In the genomic region with DNA sequence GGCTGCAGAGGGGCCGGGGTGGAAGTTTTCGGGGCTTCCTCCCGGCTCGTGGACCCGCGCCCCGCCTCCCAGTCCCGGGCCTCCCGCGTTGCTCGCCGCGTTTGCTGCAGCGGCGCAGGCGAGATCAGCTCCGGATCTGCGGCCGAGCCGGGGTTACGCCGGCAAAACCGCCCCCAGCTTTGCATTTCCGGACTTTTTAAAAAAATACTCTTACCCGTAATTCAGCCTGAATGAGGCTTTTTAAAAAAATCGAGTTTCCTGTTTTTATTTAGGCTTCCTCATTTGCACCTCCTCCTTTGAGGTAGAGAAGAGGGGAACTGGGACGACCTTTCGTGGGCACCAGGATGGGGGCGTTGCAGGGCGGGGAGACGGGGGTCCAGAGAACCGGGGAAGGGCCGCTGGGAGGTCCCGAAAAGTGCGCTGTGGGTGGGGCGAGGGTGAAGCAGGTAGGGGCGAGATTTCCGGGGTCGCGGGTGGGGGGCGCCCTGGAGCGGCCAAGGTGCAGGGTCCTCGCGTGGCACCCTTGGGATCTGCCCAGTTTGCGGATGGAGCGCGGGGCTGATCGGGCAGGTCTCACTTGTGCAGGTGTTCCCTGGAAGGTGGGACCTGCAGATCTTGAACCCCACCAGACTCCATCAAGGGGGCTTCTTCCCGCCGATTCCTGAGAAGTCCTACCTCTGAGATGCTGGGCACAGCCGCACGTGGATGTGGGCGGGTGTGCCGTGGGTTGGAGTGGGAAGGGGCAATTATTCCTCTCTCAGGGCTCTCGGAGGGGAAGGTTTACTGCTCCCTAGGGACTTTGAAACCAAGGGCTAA, we compare ENCODE assay signal across 8 cellular contexts. TPM values are rescaled to one million over a fixed set of nuclear protein-coding genes. Genes with fewer than 3 reads are reported as not detected.
DNase-seq lines count a peak whose midpoint lies in the region; ATAC-seq, FAIRE-seq and TF ChIP-seq lines count a peak whose summit lies in the region.

No MANE protein-coding gene starts in this region.

- peaks cover 0 to 7% of the 10 kb centered on the region in 2 donors for H3K27me3 ChIP-seq in right atrium auricular region
- H3K27me3 ChIP-seq in bronchial epithelial cell (ENCODE audit: control insufficient read depth, insufficient read depth, low read length), result peaks cover 11% of the 10 kb centered on the region
- H3K27me3 ChIP-seq in tibial artery, result peaks cover 0 to 58% of the 10 kb centered on the region in 2 donors

- ATAC-seq in Right ventricle myocardium inferior (peak; percentile 21), GM19328 (IDR thresholded peaks at IDR 0.05; ENCODE audit: unreplicated experiment) (no peak)

- WGBS in mesodermal cell (ENCODE audit: insufficient coverage in 2 of 2), 2 experiments, result 20 to 35% methylated on average over 26 to 33 of the region's 55 CpGs

- H3K4me3 Mint-ChIP-seq in T-helper 2 cell treated with Interferon-gamma antibody and Interleukin-4, amounts not matched to agents 5 μg/mL and 100 μg/mL, for 36 hours, result peak overlapping the region; percentile 93

- no peaks in the 10 kb centered on the region for H3K9me3 ChIP-seq in right atrium auricular region
- no peaks in the 10 kb centered on the region for H3K9me3 ChIP-seq in mesodermal cell (ENCODE audit: control insufficient read depth, low read length)
- no peaks in the 10 kb centered on the region for H3K9me3 ChIP-seq in tibial artery

- peak; percentile 85 for DNase-seq in Right ventricle myocardium inferior (ENCODE audit: missing footprints)
- DNase-seq in right atrium auricular region (ENCODE audit: low spot score), result no peak
- peak; percentile 59 for DNase-seq in T-helper 2 cell treated with Interferon-gamma antibody and Interleukin-4, amounts not matched to agents 5 μg/mL and 100 μg/mL, for 36 hours (ENCODE audit: low spot score)
- no peak for DNase-seq in bronchial epithelial cell (ENCODE audit: low read depth)
- DNase-seq in tibial artery, result no peak
- DNase-seq in superior temporal gyrus (ENCODE audit: extremely low spot score), result no peak

- H3K4me1 Mint-ChIP-seq in T-helper 2 cell treated with Interferon-gamma antibody and Interleukin-4, amounts not matched to agents 5 μg/mL and 100 μg/mL, for 36 hours (ENCODE audit: low read depth), result peaks cover 49% of the 10 kb centered on the region

- FAIRE-seq in bronchial epithelial cell (lab: Jason Lieb, UNC), result no peak

- no peaks in the 10 kb centered on the region for H3K9me3 Mint-ChIP-seq in T-helper 2 cell treated with Interferon-gamma antibody and Interleukin-4, amounts not matched to agents 5 μg/mL and 100 μg/mL, for 36 hours

- no peak overlapping the region for H3K27ac ChIP-seq in right atrium auricular region
- no peak overlapping the region for H3K27ac ChIP-seq in mesodermal cell (ENCODE audit: low read depth, low read length, severe bottlenecking)
- no peak overlapping the region for H3K27ac ChIP-seq in tibial artery

- H3K27ac Mint-ChIP-seq in T-helper 2 cell treated with Interferon-gamma antibody and Interleukin-4, amounts not matched to agents 5 μg/mL and 100 μg/mL, for 36 hours, result peak overlapping the region; percentile 92

- peaks cover 47% of the 10 kb centered on the region for H3K36me3 Mint-ChIP-seq in T-helper 2 cell treated with Interferon-gamma antibody and Interleukin-4, amounts not matched to agents 5 μg/mL and 100 μg/mL, for 36 hours (ENCODE audit: low read depth)

- intact Hi-C loops in Right ventricle myocardium inferior (cut with DNase I) (no loop called here), tibial artery (cut with DNase I; ENCODE audit: low total_unique reads) (no loop called here)

- no peaks in the 10 kb centered on the region for H3K27me3 Mint-ChIP-seq in T-helper 2 cell treated with Interferon-gamma antibody and Interleukin-4, amounts not matched to agents 5 μg/mL and 100 μg/mL, for 36 hours (ENCODE audit: low read depth)

- H3K36me3 ChIP-seq in right atrium auricular region (no peaks in the 10 kb centered on the region), bronchial epithelial cell (ENCODE audit: control insufficient read depth, insufficient read depth, low read length) (no peaks in the 10 kb centered on the region), mesodermal cell (ENCODE audit: control insufficient read depth, insufficient read depth, low read length) (no peaks in the 10 kb centered on the region), tibial artery (no peaks in the 10 kb centered on the region)

- H3K4me3 ChIP-seq in right atrium auricular region, result peak overlapping the region in 1 of 2 donors; percentile 56
- H3K4me3 ChIP-seq in bronchial epithelial cell (ENCODE audit: low read depth, low read length), result peak overlapping the region; percentile 38
- peak overlapping the region; percentile 41 for H3K4me3 ChIP-seq in mesodermal cell (ENCODE audit: extremely low read depth, insufficient read depth, low read length, poor library complexity, severe bottlenecking)
- peak overlapping the region; percentile 36 to 44 for H3K4me3 ChIP-seq in tibial artery

- no peak for TF ChIP-seq CTCF in right atrium auricular region (IDR thresholded peaks at IDR 0.05)
- TF ChIP-seq CTCF in bronchial epithelial cell (IDR thresholded peaks at IDR 0.05; ENCODE audit: insufficient read depth, low read length, severe bottlenecking), result no peak
- TF ChIP-seq CTCF in tibial artery (IDR thresholded peaks at IDR 0.05), result no peak

- H3K4me1 ChIP-seq in right atrium auricular region, result peaks cover 0 to 19% of the 10 kb centered on the region in 2 donors
- no peaks in the 10 kb centered on the region for H3K4me1 ChIP-seq in mesodermal cell (ENCODE audit: control insufficient read depth, insufficient read depth, low read length, poor library complexity, severe bottlenecking)
- H3K4me1 ChIP-seq in tibial artery, result peaks cover 0 to 19% (median 15%) of the 10 kb centered on the region in 4 donors

RNA-seq across cellular contexts. Expression of a gene that starts 1.1 kb away (rescaled TPM):
- total RNA-seq in Right ventricle myocardium inferior, result 4.1 TPM
- 1 to 10 TPM; 4.7 to 7.4 TPM for total RNA-seq in right atrium auricular region
- 5.0 and 6.9 TPM in 2 replicates for total RNA-seq in bronchial epithelial cell
- polyA plus RNA-seq in mesodermal cell (2013, experiment 1 of 2), result 13.2 TPM
- 8.9 TPM for polyA plus RNA-seq in mesodermal cell (2013, experiment 2 of 2)

Comparison
In these comparisons a context has a peak if more than half of its experiments do, and no peak if none do; other contexts are left out.
1. DNase-seq: peak in Right ventricle myocardium inferior (single experiment) and T-helper 2 cell treated with Interferon-gamma antibody and Interleukin-4, amounts not matched to agents 5 μg/mL and 100 μg/mL, for 36 hours (single experiment); none in right atrium auricular region (single experiment), bronchial epithelial cell (single experiment), tibial artery (0 of 2) and superior temporal gyrus (single experiment).